8 cellular contexts compared by ENCODE assay signal in genomic region chr19:11196406-11197287, GRCh38. TPM values are rescaled to one million over a fixed set of nuclear protein-coding genes. Genes with fewer than 3 reads are reported as not detected.
DNase-seq lines count a peak whose midpoint lies in the region; ATAC-seq and TF ChIP-seq lines count a peak whose summit lies in the region.

No MANE protein-coding gene starts in this region.

- H3K9me3 ChIP-seq in RWPE2 (ENCODE audit: severe bottlenecking): no peaks in the 10 kb centered on the region

- ATAC-seq in RWPE2 (ENCODE audit: low read depth) (peak; percentile 46; the same call in 2 of the 3 replicates), GM19328 (IDR thresholded peaks at IDR 0.05; ENCODE audit: unreplicated experiment) (no peak)

- TF ChIP-seq CTCF in RWPE2 (IDR thresholded peaks at IDR 0.05; ENCODE audit: poor library complexity, severe bottlenecking): no peak
- TF ChIP-seq CTCF in epithelial cell of proximal tubule (conservative IDR thresholded peaks at IDR 0.05; ENCODE audit: low read depth, low read length): no peak

- no peaks in the 10 kb centered on the region for H3K27me3 ChIP-seq in RWPE2 (ENCODE audit: insufficient read depth, poor library complexity, severe bottlenecking)

- H3K27ac ChIP-seq in RWPE2 (ENCODE audit: poor library complexity, severe bottlenecking): peak overlapping the region; percentile 54

- H3K4me3 ChIP-seq in RWPE2 (ENCODE audit: severe bottlenecking): peak overlapping the region; percentile 67
- H3K4me3 ChIP-seq in epithelial cell of proximal tubule (ENCODE audit: low read depth, low read length): peak overlapping the region; percentile 86

- no peaks in the 10 kb centered on the region for H3K4me1 ChIP-seq in RWPE2 (ENCODE audit: insufficient read depth, poor library complexity, severe bottlenecking)

- DNase-seq in NCI-H2196 (lab: John Stamatoyannopoulos, UW; ENCODE audit: unreplicated experiment) (peak; percentile 16), NCI-H2196 treated with DMSO at 0.1 percent for 48 hours (lab: John Stamatoyannopoulos, UW; ENCODE audit: unreplicated experiment) (no peak), RWPE2 (ENCODE audit: low spot score) (no peak), epithelial cell of proximal tubule (ENCODE audit: low read depth) (no peak), myocyte (ENCODE audit: low read depth) (peak; percentile 67), SKM-1 (lab: John Stamatoyannopoulos, UW; ENCODE audit: unreplicated experiment) (no peak), NCI-H187 (lab: John Stamatoyannopoulos, UW) (no peak)

- peaks cover 15% of the 10 kb centered on the region for H3K36me3 ChIP-seq in RWPE2 (ENCODE audit: low read depth)

RNA-seq across cellular contexts. Expression of gene KANK2, which starts 0.7 kb away (rescaled TPM):
- total RNA-seq in epithelial cell of proximal tubule (78.3 and 94.0 TPM in 2 replicates), myocyte (317 and 438 TPM in 2 replicates)
- polyA plus RNA-seq in myocyte (2012): 337 TPM

RNA-seq across cellular contexts. Expression of gene SPC24, which starts 41.1 kb away (rescaled TPM):
- total RNA-seq in epithelial cell of proximal tubule: 33.0 and 76.1 TPM in 2 replicates
- total RNA-seq in myocyte: 2.4 and 2.5 TPM in 2 replicates
- polyA plus RNA-seq in myocyte (2012): 1.3 TPM

RNA-seq across cellular contexts. Expression of gene ANGPTL8, which starts 42.8 kb away (rescaled TPM):
- total RNA-seq in epithelial cell of proximal tubule (not detected in 2 replicates), myocyte (not detected in 2 replicates)
- 0.32 TPM for polyA plus RNA-seq in myocyte (2012)

Comparison
In these comparisons a context has a peak if more than half of its experiments do, and no peak if none do; other contexts are left out.
1. DNase-seq: peak in NCI-H2196 (single experiment) and myocyte (single experiment); none in NCI-H2196 treated with DMSO at 0.1 percent for 48 hours (single experiment), RWPE2 (single experiment), epithelial cell of proximal tubule (single experiment), SKM-1 (single experiment) and NCI-H187 (0 of 2).